In genomic region chr17:30378797-30379302, GRCh38 we compare ENCODE assay signal across 8 cellular contexts. TPM values are rescaled to one million over a fixed set of nuclear protein-coding genes. Genes with fewer than 3 reads are reported as not detected.
DNase-seq lines count a peak whose midpoint lies in the region; ATAC-seq, FAIRE-seq and TF ChIP-seq lines count a peak whose summit lies in the region.

TSS of gene CPD (plus strand) at chr17:30378927. CDS start at chr17:30378981, 54 bp downstream.

- ATAC-seq in stimulated activated naive CD8-positive, alpha-beta T cell treated with anti-CD3 and anti-CD28 coated beads, Interleukin-15, Interleukin-2, amounts not matched to agents 100 U/mL and 50 U/mL, for 24 hours: peak; percentile 90

- no peaks in the 10 kb centered on the region for H3K36me3 Mint-ChIP-seq in nephron (ENCODE audit: low read depth)

- DNase-seq in EL: peak; percentile 96
- peak; percentile 81 for DNase-seq in H54 (ENCODE audit: insufficient read length, low spot score)
- peak; percentile 97 for DNase-seq in MG63
- peak; percentile 86 to 90 for DNase-seq in SHP77 (lab: John Stamatoyannopoulos, UW)
- DNase-seq in activated effector memory CD4-positive, alpha-beta T cell treated with Interleukin-2 at 50 U/mL for 16 hours: peak; percentile 97
- peak; percentile 91 for DNase-seq in fibroblast of the aortic adventitia (ENCODE audit: low read depth)
- peak; percentile 99 for DNase-seq in stimulated activated naive CD8-positive, alpha-beta T cell treated with anti-CD3 and anti-CD28 coated beads, Interleukin-15, Interleukin-2, amounts not matched to agents 100 U/mL and 50 U/mL, for 24 hours

- H3K27me3 ChIP-seq in MG63: no peaks in the 10 kb centered on the region

- H3K4me3 ChIP-seq in MG63 (peak within 1 kb of the TSS; percentile 76), fibroblast of the aortic adventitia (ENCODE audit: low read depth, low read length) (peak within 1 kb of the TSS; percentile 81)

- TF ChIP-seq POLR2A in H54 (IDR thresholded peaks at IDR 0.05; ENCODE audit: low read depth, low read length): peak; percentile 80

- no peaks in the 10 kb centered on the region for H3K36me3 ChIP-seq in MG63

- TF ChIP-seq CTCF in fibroblast of the aortic adventitia (IDR thresholded peaks at IDR 0.05; ENCODE audit: insufficient read depth, low read length) (no peak), nephron (IDR thresholded peaks at IDR 0.05; ENCODE audit: unreplicated experiment in 3 of 3) (no peak)

- H3K4me3 Mint-ChIP-seq in nephron: peak within 1 kb of the TSS; percentile 89 to 96 (median 96)

- FAIRE-seq in H54 (lab: Jason Lieb, UNC): no peak

- no peaks in the 10 kb centered on the region for H3K9me3 ChIP-seq in MG63

- no peaks in the 10 kb centered on the region for H3K27me3 Mint-ChIP-seq in nephron (ENCODE audit: low read depth)

- H3K9me3 Mint-ChIP-seq in nephron: no peaks in the 10 kb centered on the region

- peaks cover 51% of the 10 kb centered on the region for H3K4me1 Mint-ChIP-seq in nephron

- H3K27ac Mint-ChIP-seq in nephron: peak within 1 kb of the TSS; percentile 89 to 96 (median 90)

RNA-seq across cellular contexts. Expression of gene CPD, which starts in this region (rescaled TPM):
- 38.8 and 46.3 TPM in 2 replicates for total RNA-seq in MG63 (2014; rRNA removed; shearing (Covaris generic); ENCODE audit: low replicate concordance)
- 92.9 and 102 TPM in 2 replicates for total RNA-seq in fibroblast of the aortic adventitia (ENCODE audit: low replicate concordance)

Comparison
In these comparisons a context has a peak if more than half of its experiments do, and no peak if none do; other contexts are left out.
1. Peak in every context shown above with its lines: DNase-seq, ATAC-seq and H3K4me3 ChIP-seq.